In genomic region chr1:75440274-75440673, GRCh38 we compare ENCODE assay signal across 27 cellular contexts.
"Had no signal": no experiment of that assay in that cellular context is flagged by ENCODE, and none has a peak within 500 bp of the region (broad histone marks: within the 10 kb centered on the region; RNA-seq: fewer than 3 reads in every experiment).

No MANE protein-coding gene starts in this region.

- DNase-seq: colonic mucosa; cortex of kidney; effector CD8-positive, alpha-beta T cell; effector memory CD8-positive, alpha-beta T cell; endodermal cell; erythroblast; esophagus squamous epithelium; foreskin fibroblast; foreskin melanocyte; gastrocnemius medialis; glutamatergic neuron; head of caudate nucleus; heart right ventricle; hippocampal formation; left cardiac atrium; left lung; left ventricle myocardium superior; lower lobe of right lung; mesenchymal stem cell; mucosa of descending colon; naive B cell; naive thymus-derived CD8-positive, alpha-beta T cell had no signal

- H3K4me1 ChIP-seq: colonic mucosa, esophagus squamous epithelium, gastrocnemius medialis, heart right ventricle, left lung, lower lobe of right lung had no signal

- ATAC-seq: effector memory CD8-positive, alpha-beta T cell; esophagus mucosa; gastrocnemius medialis; heart right ventricle; left cardiac atrium; left lung; left ventricle myocardium superior; lower lobe of right lung; mucosa of descending colon; naive thymus-derived CD8-positive, alpha-beta T cell had no signal

- H3K36me3 ChIP-seq: colonic mucosa, esophagus squamous epithelium, gastrocnemius medialis, heart right ventricle, left lung, lower lobe of right lung had no signal

- H3K27ac ChIP-seq: colonic mucosa, epithelial cell of prostate, esophagus squamous epithelium, gastrocnemius medialis, heart right ventricle, left lung, lower lobe of right lung had no signal

- H3K4me3 ChIP-seq: colonic mucosa, esophagus squamous epithelium, gastrocnemius medialis, heart right ventricle, left lung, lower lobe of right lung, mucosa of descending colon had no signal

- H3K27me3 ChIP-seq: colonic mucosa, esophagus squamous epithelium, gastrocnemius medialis, heart right ventricle, left lung had no signal

- H3K9me3 ChIP-seq: colonic mucosa, esophagus squamous epithelium, gastrocnemius medialis, heart right ventricle, left lung, lower lobe of right lung, mucosa of descending colon had no signal

- FAIRE-seq: endometrium, islet of Langerhans, keratinocyte had no signal
